Comparison of ENCODE assay signal across 16 cellular contexts in genomic region chr9:83992407-83992806, GRCh38. TPM values are rescaled to one million over a fixed set of nuclear protein-coding genes. Genes with fewer than 3 reads are reported as not detected.
DNase-seq lines count a peak whose midpoint lies in the region; ATAC-seq, FAIRE-seq and TF ChIP-seq lines count a peak whose summit lies in the region.
"Had no signal": no experiment of that assay in that cellular context is flagged by ENCODE, and none has a peak within 500 bp of the region (broad histone marks: within the 10 kb centered on the region; RNA-seq: fewer than 3 reads in every experiment).

No MANE protein-coding gene starts in this region.

- TF ChIP-seq CTCF in epithelial cell of proximal tubule (conservative IDR thresholded peaks at IDR 0.05; ENCODE audit: low read depth, low read length) (peak; percentile 27), D721Med (IDR thresholded peaks at IDR 0.05; ENCODE audit: insufficient read depth, missing control alignments) (no peak)

- H3K27ac ChIP-seq in small intestine (ENCODE audit: low read depth in 1 of 2, low read length in 1 of 2): no peak overlapping the region
- H3K27ac ChIP-seq: testis had no signal

- peak; percentile 29 for DNase-seq in NCI-H1092 treated with DMSO at 0.1 percent for 48 hours (lab: John Stamatoyannopoulos, UW)
- no peak for DNase-seq in NCI-H1092 (lab: John Stamatoyannopoulos, UW)
- peak; percentile 69 for DNase-seq in NCI-H748 (lab: John Stamatoyannopoulos, UW; ENCODE audit: unreplicated experiment)
- no peak for DNase-seq in epithelial cell of proximal tubule (ENCODE audit: low read depth)
- peak; percentile 53 for DNase-seq in small intestine
- no peak for DNase-seq in DMS114 treated with DMSO at 0.1 percent for 48 hours (lab: John Stamatoyannopoulos, UW; ENCODE audit: unreplicated experiment)
- no peak for DNase-seq in D721Med (ENCODE audit: insufficient read length, low spot score)
- DNase-seq: activated T-cell treated with anti-CD3 and anti-CD28 coated beads, Interleukin-2, amount 50 U/mL, for 4 hours; amniotic stem cell; midbrain; NCI-H446 treated with DMSO at 0.1 percent for 48 hours; T-helper 1 cell; testis had no signal

- FAIRE-seq in small intestine (lab: Jason Lieb, UNC) (no peak), D721Med (lab: Jason Lieb, UNC) (no peak)

- H3K27me3 ChIP-seq in small intestine (ENCODE audit: control insufficient read depth in 2 of 2, insufficient read depth in 2 of 2, low read length in 2 of 2): no peaks in the 10 kb centered on the region
- H3K27me3 ChIP-seq: testis had no signal

- H3K9me3 ChIP-seq in small intestine (ENCODE audit: control insufficient read depth, low read depth): no peaks in the 10 kb centered on the region
- H3K9me3 ChIP-seq: testis had no signal

- WGBS in small intestine, 3 donors: 17 to 59% (median 17%) methylated on average over 1 of the region's 1 CpG

- no peak for ATAC-seq in HG02840 (IDR thresholded peaks at IDR 0.05; ENCODE audit: low FRiP score, unreplicated experiment)
- ATAC-seq: activated CD4-positive, CD25-positive, alpha-beta regulatory T cell treated with anti-CD3 and anti-CD28 coated beads, Interleukin-2, amount 50 U/mL, for 24 hours; activated T-cell treated with anti-CD3 and anti-CD28 coated beads, Interleukin-2, amount 50 U/mL, for 4 hours; Panc1 had no signal

- peaks cover 0 to 2% of the 10 kb centered on the region in 2 donors for H3K36me3 ChIP-seq in small intestine (ENCODE audit: control insufficient read depth in 2 of 2, insufficient read depth in 2 of 2, low read length in 2 of 2)

- H3K4me1 ChIP-seq in small intestine (ENCODE audit: control insufficient read depth in 2 of 2, insufficient read depth in 1 of 2, low read depth in 1 of 2, low read length in 1 of 2): no peaks in the 10 kb centered on the region
- H3K4me1 ChIP-seq: testis had no signal

- H3K4me3 ChIP-seq in epithelial cell of proximal tubule (ENCODE audit: low read depth, low read length) (no peak overlapping the region), small intestine (ENCODE audit: low read depth in 1 of 2, low read length in 2 of 2) (no peak overlapping the region)
- H3K4me3 ChIP-seq: testis had no signal

RNA-seq across cellular contexts. Expression of gene RMI1, which starts 11.8 kb away (rescaled TPM):
- total RNA-seq in epithelial cell of proximal tubule: 3.4 and 5.6 TPM in 2 replicates
- 1 to 10 TPM; 3.2 to 6.4 (median 5.4) TPM for polyA plus RNA-seq in small intestine

RNA-seq across cellular contexts. Expression of gene HNRNPK, which starts 12.4 kb away (rescaled TPM):
- 569 and 784 TPM in 2 replicates for total RNA-seq in epithelial cell of proximal tubule
- 100 to 1,000 TPM; 257 to 356 (median 269) TPM for polyA plus RNA-seq in small intestine

Comparison
In these comparisons a context has a peak if more than half of its experiments do, and no peak if none do; other contexts are left out.
1. DNase-seq: peak in NCI-H1092 treated with DMSO at 0.1 percent for 48 hours (single experiment), NCI-H748 (single experiment) and small intestine (single experiment); none in NCI-H1092 (single experiment), epithelial cell of proximal tubule (single experiment), DMS114 treated with DMSO at 0.1 percent for 48 hours (single experiment) and D721Med (single experiment).